In genomic region chr17:27939489-27940465, GRCh38 we compare ENCODE assay signal across 1 cellular context.
TF ChIP-seq lines count a peak whose summit lies in the region.

No MANE protein-coding gene starts in this region.

TF ChIP-seq in H1, 55 proteins besides CTCF, POLR2A, EP300 and RAD21 (continued from another document):
- TF ChIP-seq MAX (IDR thresholded peaks at IDR 0.05) (no peak), RXRA (IDR thresholded peaks at IDR 0.05; ENCODE audit: insufficient read depth, low read depth, low read length) (no peak), SP1 (IDR thresholded peaks at IDR 0.05; ENCODE audit: low read depth, low read length) (no peak)
